In the genomic region with DNA sequence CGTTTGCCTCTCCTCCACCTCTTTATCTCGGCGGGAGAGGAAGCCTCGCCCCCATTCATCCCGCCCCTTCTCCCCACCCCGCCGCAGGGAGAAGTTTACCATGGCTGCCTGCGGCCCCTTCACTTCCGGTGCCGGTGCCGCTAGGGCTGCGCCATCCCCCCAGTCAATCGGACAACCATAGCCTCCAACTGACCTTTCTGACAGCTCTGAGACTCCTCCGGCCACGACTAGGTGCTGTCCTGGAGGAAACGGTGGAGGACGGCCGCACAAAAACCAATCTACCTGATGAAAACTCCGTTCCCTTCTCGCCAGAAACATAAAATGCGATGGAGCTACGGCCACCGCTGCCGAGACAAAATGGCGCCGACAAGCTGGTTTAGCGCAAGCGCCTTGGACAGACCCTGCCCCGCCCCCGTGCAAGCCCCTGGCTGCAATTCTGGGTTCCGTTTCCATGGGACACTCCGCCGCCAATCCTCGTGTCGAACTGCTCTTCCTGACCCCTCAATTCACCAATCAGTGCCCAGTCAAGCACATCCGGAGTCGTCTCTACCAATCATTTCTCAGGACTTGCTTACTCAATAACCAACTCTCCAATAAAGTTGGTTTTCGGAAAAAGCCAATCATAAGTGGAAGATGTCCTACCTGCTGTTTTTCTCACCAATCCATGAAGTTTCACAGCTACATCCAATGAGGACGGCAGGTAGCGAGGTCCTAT, we compare ENCODE assay signal across 1 cellular context.
A peak's percentile ranks its signal among the peaks of the same experiment; 100 is the strongest.
TF ChIP-seq lines count a peak whose summit lies in the region.

No MANE protein-coding gene starts in this region.

TF ChIP-seq in HCT116, 20 proteins besides CTCF, POLR2A, EP300 and RAD21 (continued from another document):
- no peak for TF ChIP-seq JUND (IDR thresholded peaks at IDR 0.05)
- TF ChIP-seq ELF1 (IDR thresholded peaks at IDR 0.05; ENCODE audit: borderline replicate concordance, low read depth) = peak; percentile 79
- TF ChIP-seq SRF (IDR thresholded peaks at IDR 0.05; ENCODE audit: low read depth) = no peak
- TF ChIP-seq EZH2 (IDR thresholded peaks at IDR 0.05) = no peak
- no peak for TF ChIP-seq EZH2phosphoT487 (IDR thresholded peaks at IDR 0.05; ENCODE audit: borderline replicate concordance)
- TF ChIP-seq CBX3 (IDR thresholded peaks at IDR 0.05; ENCODE audit: low read depth) = 0 out of 2 replicates have a peak, but pooled peaks have one; percentile 16
TF ChIP-seq in HCT116: peak in this region for 8.
